ENCODE assay signal across 8 cellular contexts in the genomic region with DNA sequence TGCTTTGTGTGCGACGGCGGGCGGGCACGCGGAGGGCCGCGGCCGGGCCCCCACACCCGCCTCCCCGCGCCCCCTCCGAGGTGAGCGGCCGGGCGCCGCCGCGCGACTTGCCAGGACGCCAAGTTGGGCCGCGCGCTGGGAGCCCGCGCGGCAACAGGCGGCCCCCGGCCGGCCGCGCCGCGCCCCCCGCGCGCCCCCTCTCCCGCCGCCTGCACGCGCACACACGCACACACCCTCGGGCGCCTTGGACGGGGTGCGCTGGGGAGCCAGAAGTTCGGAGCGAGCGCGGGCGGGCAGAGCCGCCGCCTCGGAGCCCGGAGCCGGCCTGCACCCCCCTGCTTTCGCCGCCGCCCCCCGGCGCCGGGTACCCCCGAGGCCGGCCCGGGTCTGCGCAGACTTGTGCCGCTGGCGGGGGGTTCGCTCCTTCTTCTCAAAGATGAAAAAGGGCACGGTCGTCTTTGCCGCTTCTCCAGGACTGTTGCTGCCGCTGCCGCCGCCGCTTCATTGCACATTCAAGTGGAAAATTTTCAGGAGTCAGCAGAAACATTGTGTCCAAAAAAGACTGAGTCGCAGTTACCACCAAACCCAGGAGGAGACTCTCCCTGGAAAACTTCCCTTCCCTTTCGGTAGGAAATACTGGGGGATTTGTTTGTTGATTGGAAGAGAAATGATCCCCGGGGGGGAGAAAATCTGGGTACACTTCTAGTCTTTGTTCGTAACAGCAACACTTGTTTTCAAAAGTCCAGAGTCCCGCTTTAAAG. TPM values are rescaled to one million over a fixed set of nuclear protein-coding genes. Genes with fewer than 3 reads are reported as not detected.
DNase-seq lines count a peak whose midpoint lies in the region; ATAC-seq and TF ChIP-seq lines count a peak whose summit lies in the region.

No MANE protein-coding gene starts in this region.

- intact Hi-C loops in left ventricle myocardium superior (cut with micrococcal nuclease), result no loop called here
- intact Hi-C loops in prostate gland (cut with DNase I), result loop anchor here (5.0 kb wide), 4 partner anchors 137 to 343 kb away; no protein-coding TSS in a partner anchor

- peak; percentile 17 for DNase-seq in GM10266 (ENCODE audit: extremely low spot score)
- DNase-seq in MM.1S, result peak; percentile 34
- no peak for DNase-seq in activated naive CD8-positive, alpha-beta T cell treated with anti-CD3 and anti-CD28 coated beads, Interleukin-2, amount 50 U/mL, for 24 hours
- DNase-seq in left ventricle myocardium superior, result peak; percentile 63
- no peak for DNase-seq in prostate gland (ENCODE audit: low spot score)
- DNase-seq in AG08395 (ENCODE audit: low spot score), result no peak

- H3K36me3 ChIP-seq in MM.1S (replicated peaks; ENCODE audit: insufficient read depth, low read length) (no peaks in the 10 kb centered on the region; the same call in 1 of the 2 replicates), prostate gland (no peaks in the 10 kb centered on the region)

- peak overlapping the region; percentile 69; the same call in 1 of the 2 replicates for H3K4me2 ChIP-seq in MM.1S (ENCODE audit: low read depth, low read length)

- no peaks in the 10 kb centered on the region for H4K20me1 ChIP-seq in MM.1S (ENCODE audit: insufficient read depth, low read length)

- H3K9me3 Mint-ChIP-seq in activated naive CD8-positive, alpha-beta T cell treated with anti-CD3 and anti-CD28 coated beads, Interleukin-2, amount 50 U/mL, for 24 hours, result no peaks in the 10 kb centered on the region

- H3K4me1 Mint-ChIP-seq in activated naive CD8-positive, alpha-beta T cell treated with anti-CD3 and anti-CD28 coated beads, Interleukin-2, amount 50 U/mL, for 24 hours, result peaks cover 9% of the 10 kb centered on the region

- WGBS in prostate gland, result under 1% methylated on average over 29 of the region's 81 CpGs

- peak overlapping the region; percentile 84 for H3K9ac ChIP-seq in MM.1S (ENCODE audit: low read length)

- H3K9me3 ChIP-seq in MM.1S (replicated peaks; ENCODE audit: insufficient read depth, low read length) (no peaks in the 10 kb centered on the region), prostate gland (no peaks in the 10 kb centered on the region)

- peak overlapping the region; percentile 41; the same call in 1 of the 2 replicates for H2AFZ ChIP-seq in MM.1S (ENCODE audit: low read length)

- TF ChIP-seq CTCF in GM10266 (IDR thresholded peaks at IDR 0.05; ENCODE audit: control insufficient read depth, insufficient read depth, low read depth, missing control alignments) (no peak), MM.1S (IDR thresholded peaks at IDR 0.05; ENCODE audit: low read length) (no peak), prostate gland (IDR thresholded peaks at IDR 0.05) (no peak)

- no peaks in the 10 kb centered on the region for H3K36me3 Mint-ChIP-seq in activated naive CD8-positive, alpha-beta T cell treated with anti-CD3 and anti-CD28 coated beads, Interleukin-2, amount 50 U/mL, for 24 hours (ENCODE audit: low read depth)

- no peak for ATAC-seq in activated naive CD8-positive, alpha-beta T cell treated with anti-CD3 and anti-CD28 coated beads, Interleukin-2, amount 50 U/mL, for 24 hours
- ATAC-seq in left ventricle myocardium superior, result peak; percentile 1
- no peak for ATAC-seq in GM19452 (IDR thresholded peaks at IDR 0.05; ENCODE audit: unreplicated experiment)
- ATAC-seq in HG03280 (IDR thresholded peaks at IDR 0.05; ENCODE audit: unreplicated experiment), result no peak

- H3K27me3 Mint-ChIP-seq in activated naive CD8-positive, alpha-beta T cell treated with anti-CD3 and anti-CD28 coated beads, Interleukin-2, amount 50 U/mL, for 24 hours, result peaks cover 68% of the 10 kb centered on the region

- H3K4me3 ChIP-seq in MM.1S (ENCODE audit: low read length), result peak overlapping the region; percentile 88
- peak overlapping the region; percentile 83 to 90 for H3K4me3 ChIP-seq in prostate gland

- H3K4me1 ChIP-seq in MM.1S (ENCODE audit: low read length) (peaks cover 16% of the 10 kb centered on the region), prostate gland (replicated peaks) (no peaks in the 10 kb centered on the region)

- no peaks in the 10 kb centered on the region for H3K9me2 ChIP-seq in MM.1S (replicated peaks; ENCODE audit: insufficient read depth, low read length)

- H3F3A ChIP-seq in MM.1S (ENCODE audit: insufficient read depth, low read length), result peaks cover 8% of the 10 kb centered on the region

- H3K27me3 ChIP-seq in MM.1S (replicated peaks; ENCODE audit: insufficient read depth, low read length), result no peaks in the 10 kb centered on the region
- H3K27me3 ChIP-seq in prostate gland (replicated peaks; ENCODE audit: insufficient read depth), result no peaks in the 10 kb centered on the region

- no peak for TF ChIP-seq POLR2A in prostate gland (IDR thresholded peaks at IDR 0.05)

- H3K4me3 Mint-ChIP-seq in activated naive CD8-positive, alpha-beta T cell treated with anti-CD3 and anti-CD28 coated beads, Interleukin-2, amount 50 U/mL, for 24 hours, result peak overlapping the region; percentile 64

- H3K27ac ChIP-seq in MM.1S (ENCODE audit: low read length), result peak overlapping the region; percentile 34; the same call in 1 of the 2 replicates
- H3K27ac ChIP-seq in prostate gland, result peak overlapping the region; percentile 97 to 98

- no peak overlapping the region for H3K27ac Mint-ChIP-seq in activated naive CD8-positive, alpha-beta T cell treated with anti-CD3 and anti-CD28 coated beads, Interleukin-2, amount 50 U/mL, for 24 hours

- peaks cover 51% of the 10 kb centered on the region for H3K79me2 ChIP-seq in MM.1S (ENCODE audit: low read length)

RNA-seq across cellular contexts. Expression of a gene that starts 0.9 kb away (rescaled TPM):
- total RNA-seq in left ventricle myocardium superior (127 TPM), prostate gland (10 to 100 TPM; 47.9 to 87.0 TPM)

Comparison
In these comparisons a context has a peak if more than half of its experiments do, and no peak if none do; other contexts are left out.
1. DNase-seq: peak in GM10266 (single experiment), MM.1S (single experiment) and left ventricle myocardium superior (single experiment); none in activated naive CD8-positive, alpha-beta T cell treated with anti-CD3 and anti-CD28 coated beads, Interleukin-2, amount 50 U/mL, for 24 hours (single experiment), prostate gland (single experiment) and AG08395 (single experiment).